In the genomic region with DNA sequence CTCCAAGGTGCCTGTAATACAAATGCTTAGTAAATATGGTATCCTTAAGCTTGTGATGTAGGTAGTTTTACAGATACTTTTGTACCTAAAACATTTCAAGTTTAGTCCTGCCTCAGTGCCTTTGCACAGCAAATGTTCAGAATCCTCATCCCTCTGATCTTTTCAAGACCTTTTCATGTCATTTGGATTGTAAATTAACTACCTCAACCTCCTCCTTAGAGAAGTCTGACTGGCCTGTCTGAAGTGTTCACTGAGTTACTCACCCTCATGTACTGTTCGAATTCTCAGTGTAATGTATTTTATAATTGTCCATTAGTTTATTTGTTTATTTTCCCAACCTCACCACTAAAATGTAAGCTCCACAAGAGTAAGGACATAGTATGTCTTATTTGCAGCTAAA, we compare ENCODE assay signal across 23 cellular contexts.
DNase-seq lines count a peak whose midpoint lies in the region; ATAC-seq, FAIRE-seq and TF ChIP-seq lines count a peak whose summit lies in the region.
"Had no signal": no experiment of that assay in that cellular context is flagged by ENCODE, and none has a peak within 500 bp of the region (broad histone marks: within the 10 kb centered on the region; RNA-seq: fewer than 3 reads in every experiment).

No MANE protein-coding gene starts in this region.

- intact Hi-C loops in K562 (cut with micrococcal nuclease), result no loop called here

- BruUV-seq in K562 (replicated peaks; lab: Mats Ljungman, UMichigan), result no TSS peak

- H3K36me3 ChIP-seq in K562 (ENCODE audit: control insufficient read depth, insufficient read depth, low read length), result no peaks in the 10 kb centered on the region
- H3K36me3 ChIP-seq in smooth muscle cell (ENCODE audit: low read depth), result no peaks in the 10 kb centered on the region

- POLR2A ChIA-PET in K562 (lab: Yijun Ruan, JAX), result no interaction called here

- H2AFZ ChIP-seq in K562 (ENCODE audit: low read depth, low read length) (no peak overlapping the region), smooth muscle cell (ENCODE audit: low read depth) (no peak overlapping the region)
- H2AFZ ChIP-seq: PC-9 had no signal

- no peak overlapping the region for H3K27ac ChIP-seq in K562 (ENCODE audit: extremely low read depth, low read depth, low read length)
- peak overlapping the region; percentile 3 for H3K27ac ChIP-seq in smooth muscle cell (ENCODE audit: low read depth)
- H3K27ac ChIP-seq: KMS-11, PC-9, RWPE1 had no signal

- peak; percentile 32 for FAIRE-seq in K562 (lab: Jason Lieb, UNC)
- FAIRE-seq: A204.1, GM18507 had no signal

- 71% methylated on average over 1 of the region's 1 CpG for WGBS in K562 (ENCODE audit: insufficient coverage, low coverage, missing lambda C conversion rate)
- WGBS in smooth muscle cell (ENCODE audit: low lambda C conversion rate), result 82% methylated on average over 1 of the region's 1 CpG

- H3K9me3 ChIP-seq in K562 (replicated peaks; ENCODE audit: control insufficient read depth, insufficient read depth, low read depth, low read length) (no peaks in the 10 kb centered on the region), smooth muscle cell (replicated peaks; ENCODE audit: low read depth) (no peaks in the 10 kb centered on the region)

- no peaks in the 10 kb centered on the region for H3K9me1 ChIP-seq in K562 (ENCODE audit: control insufficient read depth, insufficient read depth, low read length)

- ATAC-seq in K562, result no peak
- no peak for ATAC-seq in GM21526 (IDR thresholded peaks at IDR 0.05; ENCODE audit: low FRiP score, unreplicated experiment)
- ATAC-seq in GM19395 (IDR thresholded peaks at IDR 0.05; ENCODE audit: unreplicated experiment), result no peak
- ATAC-seq: SK-N-SH treated with all-trans-retinoic acid at 6 μM for 48 hours, T-cell had no signal

- H4K20me1 ChIP-seq in K562 (replicated peaks; ENCODE audit: control insufficient read depth, insufficient read depth, low read length) (no peaks in the 10 kb centered on the region), smooth muscle cell (ENCODE audit: low read depth) (no peaks in the 10 kb centered on the region)

- DNase-seq in EL (peak; percentile 3), M059J (ENCODE audit: low read depth) (peak; percentile 27), K562 (ENCODE audit: extremely low read depth in 1 of 4, low spot score in 3 of 4) (no peak), smooth muscle cell (lab: John Stamatoyannopoulos, UW; ENCODE audit: unreplicated experiment) (no peak), cerebellar cortex (ENCODE audit: low spot score) (no peak)
- DNase-seq: CD4-positive, CD25-positive, alpha-beta regulatory T cell; DMS79; H7; NCI-H1105; NCI-H146; NCI-H2029; NCI-H226; NCI-H510A treated with DMSO at 0.1 percent for 48 hours; NCI-H748 treated with DMSO at 0.1 percent for 48 hours; PC-9; T-cell had no signal

- H3K4me2 ChIP-seq in K562 (ENCODE audit: insufficient read depth, low read length) (no peak overlapping the region), smooth muscle cell (peak overlapping the region; percentile 25)
- H3K4me2 ChIP-seq: KMS-11, PC-9 had no signal

- CTCF ChIA-PET in K562 (lab: Yijun Ruan, JAX; ENCODE audit: low intra/inter-chr PET ratio), result no interaction called here

- in situ Hi-C loops in K562 (cut with MboI), result no loop called here

- TF ChIP-seq POLR2A in K562 (conservative IDR thresholded peaks at IDR 0.05), result no peak

- no peak for TF ChIP-seq CTCF in K562 (IDR thresholded peaks at IDR 0.05 in 2 of 3, conservative IDR thresholded peaks at IDR 0.05 in 1 of 3; ENCODE audit: insufficient read depth in 2 of 3, low read depth in 1 of 3, low read length in 3 of 3)
- no peak for TF ChIP-seq CTCF in smooth muscle cell (IDR thresholded peaks at IDR 0.05; ENCODE audit: borderline replicate concordance, insufficient read depth, poor library complexity, severe bottlenecking)

- H3K27me3 ChIP-seq in K562 (ENCODE audit: control insufficient read depth in 2 of 2, insufficient read depth in 2 of 2, low read length in 2 of 2) (no peaks in the 10 kb centered on the region), smooth muscle cell (ENCODE audit: low read depth) (no peaks in the 10 kb centered on the region)

- no peaks in the 10 kb centered on the region for H3F3A ChIP-seq in smooth muscle cell (ENCODE audit: low read depth)

- no peaks in the 10 kb centered on the region for H3K79me2 ChIP-seq in K562 (ENCODE audit: control insufficient read depth, insufficient read depth, low read length)
- no peaks in the 10 kb centered on the region for H3K79me2 ChIP-seq in smooth muscle cell (ENCODE audit: low read depth)

- TF ChIP-seq RAD21 in K562 (CRISPR knock-in tag; conservative IDR thresholded peaks at IDR 0.05 in 1 of 2, IDR thresholded peaks at IDR 0.05 in 1 of 2), result no peak

- TF ChIP-seq EP300 in K562 (IDR thresholded peaks at IDR 0.05; ENCODE audit: low read length), result no peak

- no peak overlapping the region for H3K4me3 ChIP-seq in K562
- H3K4me3 ChIP-seq in smooth muscle cell, result no peak overlapping the region
- H3K4me3 ChIP-seq: PC-9 had no signal

- no peak overlapping the region for H3K9ac ChIP-seq in K562 (ENCODE audit: insufficient read depth in 1 of 2, low read depth in 2 of 2, low read length in 2 of 2)
- no peak overlapping the region for H3K9ac ChIP-seq in smooth muscle cell (ENCODE audit: low read depth)
- H3K9ac ChIP-seq: KMS-11 had no signal

- H3K4me1 ChIP-seq in K562 (replicated peaks in 1 of 2; ENCODE audit: control insufficient read depth in 2 of 2, insufficient read depth in 2 of 2, low read length in 2 of 2), result no peaks in the 10 kb centered on the region
- H3K4me1 ChIP-seq in smooth muscle cell (ENCODE audit: low read depth), result peaks cover 20% of the 10 kb centered on the region

TF ChIP-seq in K562, 482 proteins besides CTCF, POLR2A, EP300 and RAD21:
- TF ChIP-seq SPI1 (IDR thresholded peaks at IDR 0.05; ENCODE audit: borderline replicate concordance, low read depth, low read length), result no peak
- peak; percentile 39 for TF ChIP-seq RBM25 (IDR thresholded peaks at IDR 0.05; ENCODE audit: low read depth, low read length, severe bottlenecking)

Comparison
In these comparisons a context has a peak if more than half of its experiments do, and no peak if none do; other contexts are left out.
1. DNase-seq: peak in EL (single experiment) and M059J (single experiment); none in K562 (0 of 4), smooth muscle cell (single experiment) and cerebellar cortex (single experiment).